ENCODE assay signal across 8 cellular contexts in genomic region chr1:92536593-92537332, GRCh38. TPM values are rescaled to one million over a fixed set of nuclear protein-coding genes. Genes with fewer than 3 reads are reported as not detected.
DNase-seq lines count a peak whose midpoint lies in the region; ATAC-seq, FAIRE-seq and TF ChIP-seq lines count a peak whose summit lies in the region.

No MANE protein-coding gene starts in this region.

- no peak overlapping the region for H3K27ac ChIP-seq in osteoblast (ENCODE audit: low read depth, low read length)
- H3K27ac ChIP-seq in left ventricle myocardium inferior (replicated peaks), result no peak overlapping the region

- peaks cover 24% of the 10 kb centered on the region for H3K4me1 ChIP-seq in osteoblast (ENCODE audit: insufficient read depth, low read length)
- H3K4me1 ChIP-seq in left ventricle myocardium inferior, result peaks cover 16% of the 10 kb centered on the region

- no peak overlapping the region for H3K4me3 ChIP-seq in osteoblast (ENCODE audit: insufficient read depth, low read length)
- H3K4me3 ChIP-seq in left ventricle myocardium inferior, result no peak overlapping the region

- peak overlapping the region; percentile 73 for H3K4me3 Mint-ChIP-seq in activated naive CD8-positive, alpha-beta T cell

- no peaks in the 10 kb centered on the region for H3K36me3 ChIP-seq in osteoblast (ENCODE audit: insufficient read depth, low read length)
- no peaks in the 10 kb centered on the region for H3K36me3 ChIP-seq in left ventricle myocardium inferior

- H3K36me3 Mint-ChIP-seq in activated naive CD8-positive, alpha-beta T cell, result peaks cover 14% of the 10 kb centered on the region

- H4K20me1 ChIP-seq in osteoblast (ENCODE audit: insufficient read depth, low read length), result no peaks in the 10 kb centered on the region

- ATAC-seq in HG03280 (IDR thresholded peaks at IDR 0.05; ENCODE audit: unreplicated experiment), result peak; percentile 48

- peaks cover 5% of the 10 kb centered on the region for H3K9me3 Mint-ChIP-seq in activated naive CD8-positive, alpha-beta T cell (ENCODE audit: low read depth)

- intact Hi-C loops in left ventricle myocardium inferior (cut with micrococcal nuclease), result no loop called here

- H3K79me2 ChIP-seq in osteoblast (ENCODE audit: insufficient read depth, low read length), result no peaks in the 10 kb centered on the region

- no peaks in the 10 kb centered on the region for H3K9me3 ChIP-seq in osteoblast (ENCODE audit: low read depth, low read length)
- H3K9me3 ChIP-seq in left ventricle myocardium inferior (replicated peaks), result peaks cover 4% of the 10 kb centered on the region

- DNase-seq in CD1c-positive myeloid dendritic cell (ENCODE audit: extremely low spot score), result peak; percentile 50
- peak; percentile 26 for DNase-seq in GM19239 (ENCODE audit: insufficient read length, low spot score)
- peak; percentile 35 for DNase-seq in osteoblast (ENCODE audit: insufficient read length, low spot score, missing footprints)
- no peak for DNase-seq in cerebellum (ENCODE audit: low spot score)
- no peak for DNase-seq in left ventricle myocardium inferior
- DNase-seq in anterior cingulate cortex (lab: John Stamatoyannopoulos, UW), result no peak

- FAIRE-seq in GM19239 (lab: Jason Lieb, UNC), result peak; percentile 92

- no peak overlapping the region for H3K4me2 ChIP-seq in osteoblast (ENCODE audit: insufficient read depth, low read length)

- H3K27ac Mint-ChIP-seq in activated naive CD8-positive, alpha-beta T cell, result peak overlapping the region; percentile 99

- peaks cover 83% of the 10 kb centered on the region for H3K4me1 Mint-ChIP-seq in activated naive CD8-positive, alpha-beta T cell (ENCODE audit: low read depth)

- H3K27me3 ChIP-seq in osteoblast (ENCODE audit: insufficient read depth, low read length) (no peaks in the 10 kb centered on the region), left ventricle myocardium inferior (ENCODE audit: low read depth) (no peaks in the 10 kb centered on the region)

- no peak for TF ChIP-seq CTCF in osteoblast (IDR thresholded peaks at IDR 0.05; ENCODE audit: extremely low read depth, low read depth, low read length)
- no peak for TF ChIP-seq CTCF in left ventricle myocardium inferior (IDR thresholded peaks at IDR 0.05; ENCODE audit: borderline replicate concordance)

- H2AFZ ChIP-seq in osteoblast (ENCODE audit: low read length), result no peak overlapping the region

- H3K27me3 Mint-ChIP-seq in activated naive CD8-positive, alpha-beta T cell, result no peaks in the 10 kb centered on the region

RNA-seq across cellular contexts. Expression of gene GFI1, which starts 50.0 kb away (rescaled TPM):
- total RNA-seq in osteoblast (under 0.01 TPM in 1 of 2 replicates, not detected in the other), cerebellum (not detected), left ventricle myocardium inferior (0.25 TPM)

Comparison
In these comparisons a context has a peak if more than half of its experiments do, and no peak if none do; other contexts are left out.
1. DNase-seq: peak in CD1c-positive myeloid dendritic cell (single experiment), GM19239 (single experiment) and osteoblast (single experiment); none in cerebellum (single experiment), left ventricle myocardium inferior (single experiment) and anterior cingulate cortex (0 of 58).